In the genomic region with DNA sequence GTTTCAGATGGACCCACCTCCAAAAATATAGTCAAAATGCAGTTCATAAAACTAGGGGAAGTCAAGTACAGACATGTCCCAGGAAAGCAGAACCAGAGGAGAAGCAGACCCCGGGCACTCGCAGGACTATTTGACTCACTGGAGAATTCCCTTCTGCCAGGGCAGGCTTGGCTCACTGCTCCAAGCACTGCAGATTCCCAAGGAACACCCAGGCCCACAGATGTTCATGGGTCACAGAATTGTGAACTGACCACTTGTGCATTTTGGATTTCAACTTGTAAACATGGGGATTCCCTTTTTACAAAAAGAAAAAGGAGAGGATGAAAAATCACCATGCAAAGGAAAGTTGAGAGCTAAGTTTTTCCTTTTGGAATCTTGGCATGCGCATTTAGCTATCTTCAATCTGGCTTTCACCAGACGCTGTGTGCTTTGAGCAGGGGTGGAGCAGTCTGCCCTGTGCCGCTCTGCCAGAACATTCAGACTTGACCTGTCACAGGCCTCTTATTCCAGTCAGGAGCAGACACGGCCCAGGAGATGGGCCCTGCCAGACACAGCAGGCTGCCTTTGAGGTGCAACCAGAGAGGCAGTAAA, we compare ENCODE assay signal across 10 cellular contexts.
DNase-seq lines count a peak whose midpoint lies in the region; ATAC-seq lines count a peak whose summit lies in the region.
"Had no signal": no experiment of that assay in that cellular context is flagged by ENCODE, and none has a peak within 500 bp of the region (broad histone marks: within the 10 kb centered on the region; RNA-seq: fewer than 3 reads in every experiment).

No MANE protein-coding gene starts in this region.

- H3K4me3 Mint-ChIP-seq in activated T-helper 17 cell treated with anti-CD3 and anti-CD28 coated beads, Interleukin-2, amount 50 U/mL, for 72 hours = peak overlapping the region; percentile 47

- no peak overlapping the region for H3K9ac ChIP-seq in stomach smooth muscle (ENCODE audit: low read length in 2 of 2)

- no peaks in the 10 kb centered on the region for H3K9me3 ChIP-seq in right cardiac atrium (ENCODE audit: control insufficient read depth, low read length)
- no peaks in the 10 kb centered on the region for H3K9me3 ChIP-seq in stomach smooth muscle (ENCODE audit: control insufficient read depth in 2 of 2, low read length in 2 of 2)

- peaks cover 63% of the 10 kb centered on the region for H3K4me1 Mint-ChIP-seq in activated T-helper 17 cell treated with anti-CD3 and anti-CD28 coated beads, Interleukin-2, amount 50 U/mL, for 72 hours

- WGBS in right cardiac atrium = 30% methylated on average over 6 of the region's 6 CpGs

- H3K36me3 ChIP-seq in stomach smooth muscle (ENCODE audit: control insufficient read depth in 2 of 2, insufficient read depth in 2 of 2, low read length in 2 of 2) = peaks cover 2% of the 10 kb centered on the region in 2 donors

- H3K9me3 Mint-ChIP-seq in activated T-helper 17 cell treated with anti-CD3 and anti-CD28 coated beads, Interleukin-2, amount 50 U/mL, for 72 hours = no peaks in the 10 kb centered on the region

- DNase-seq in HCEC 1CT (peak; percentile 68), right cardiac atrium (peak; percentile 71 to 92 (median 86))
- no peak for DNase-seq in effector CD4-positive, alpha-beta T cell
- DNase-seq: activated naive CD4-positive, alpha-beta T cell treated with Interleukin-2 at 50 U/mL for 16 hours; NCI-H510A had no signal

- no peak overlapping the region for H3K4me3 ChIP-seq in right cardiac atrium (ENCODE audit: low read length)
- H3K4me3 ChIP-seq in stomach smooth muscle (ENCODE audit: low read length in 2 of 2) = peak overlapping the region in 1 of 2 donors; percentile 8

- peak overlapping the region; percentile 22 for H3K27ac Mint-ChIP-seq in activated T-helper 17 cell treated with anti-CD3 and anti-CD28 coated beads, Interleukin-2, amount 50 U/mL, for 72 hours

- ATAC-seq in activated T-helper 17 cell treated with anti-CD3 and anti-CD28 coated beads, Interleukin-2, amount 50 U/mL, for 72 hours (replicated peaks) = no peak
- peak; percentile 94 to 95 for ATAC-seq in right cardiac atrium
- ATAC-seq in GM21447 (IDR thresholded peaks at IDR 0.05; ENCODE audit: unreplicated experiment) = no peak
- ATAC-seq in GM19397 (IDR thresholded peaks at IDR 0.05; ENCODE audit: unreplicated experiment) = no peak
- no peak for ATAC-seq in HG03439 (IDR thresholded peaks at IDR 0.05; ENCODE audit: unreplicated experiment)

- H3K27ac ChIP-seq in right cardiac atrium (ENCODE audit: low read length) (peak overlapping the region; percentile 67), stomach smooth muscle (ENCODE audit: low read length) (peak overlapping the region; percentile 76)

- no peaks in the 10 kb centered on the region for H3K27me3 ChIP-seq in right cardiac atrium (ENCODE audit: control insufficient read depth, insufficient read depth)
- H3K27me3 ChIP-seq in stomach smooth muscle (ENCODE audit: control insufficient read depth in 1 of 2, insufficient read depth in 2 of 2, low read length in 2 of 2) = no peaks in the 10 kb centered on the region

- no peaks in the 10 kb centered on the region for H3K27me3 Mint-ChIP-seq in activated T-helper 17 cell treated with anti-CD3 and anti-CD28 coated beads, Interleukin-2, amount 50 U/mL, for 72 hours

- H3K36me3 Mint-ChIP-seq in activated T-helper 17 cell treated with anti-CD3 and anti-CD28 coated beads, Interleukin-2, amount 50 U/mL, for 72 hours (ENCODE audit: low read depth) = peaks cover 19% of the 10 kb centered on the region

- intact Hi-C loops in right cardiac atrium (cut with DNase I) = loop anchor here (5.0 to 10.0 kb wide), 4 partner anchors 235 to 437 kb away; a partner anchor contains a TSS

- peaks cover 7% of the 10 kb centered on the region for H3K4me1 ChIP-seq in right cardiac atrium (ENCODE audit: control insufficient read depth, insufficient read depth, low read length)
- peaks cover 9% of the 10 kb centered on the region for H3K4me1 ChIP-seq in stomach smooth muscle (ENCODE audit: control insufficient read depth, insufficient read depth, low read length)

Comparison
In these comparisons a context has a peak if more than half of its experiments do, and no peak if none do; other contexts are left out.
1. ATAC-seq: peak in right cardiac atrium (2 of 2); none in activated T-helper 17 cell treated with anti-CD3 and anti-CD28 coated beads, Interleukin-2, amount 50 U/mL, for 72 hours (single experiment), GM21447 (single experiment), GM19397 (single experiment) and HG03439 (single experiment).